10 cellular contexts compared by ENCODE assay signal in the genomic region with DNA sequence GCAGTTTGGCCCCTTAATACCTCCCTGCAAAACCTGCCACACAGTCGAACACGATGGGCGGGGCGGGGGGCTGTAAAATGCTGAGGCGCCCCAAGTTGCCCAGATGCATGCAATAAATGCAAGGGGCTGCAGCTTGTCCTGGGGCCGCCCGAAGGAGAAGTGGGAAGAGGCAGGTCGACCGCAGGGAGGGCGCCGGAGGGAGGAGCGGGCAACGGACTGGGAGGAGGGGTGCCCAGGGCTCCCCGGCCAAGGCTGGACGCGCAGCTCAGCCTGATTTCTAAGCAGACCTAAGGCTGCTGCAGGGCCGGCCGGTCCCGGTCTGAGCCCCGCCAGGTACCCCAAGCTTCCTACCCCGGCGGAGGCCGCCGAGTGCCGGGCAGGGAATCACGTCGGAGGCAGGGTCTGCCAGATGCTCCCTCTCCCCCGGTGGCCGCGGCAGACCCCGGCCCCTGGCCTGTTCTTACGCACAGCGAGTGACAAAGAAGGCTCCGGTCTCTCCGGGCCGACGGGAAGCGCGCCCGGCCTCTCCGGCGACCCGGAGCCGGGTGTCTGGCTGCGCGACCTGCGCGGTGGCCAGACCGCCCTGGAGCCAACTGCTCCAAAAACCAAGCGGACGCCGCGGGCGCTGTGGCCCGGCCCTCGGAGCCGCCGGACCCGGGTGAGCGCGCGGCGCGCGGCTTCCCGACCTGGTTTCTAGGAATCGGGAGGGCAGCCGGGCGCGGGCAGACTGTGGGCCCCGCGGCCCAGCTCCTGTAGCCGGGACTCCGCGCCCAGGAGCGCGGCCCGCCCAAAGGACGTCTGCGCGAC. TPM values are rescaled to one million over a fixed set of nuclear protein-coding genes. Genes with fewer than 3 reads are reported as not detected.
DNase-seq lines count a peak whose midpoint lies in the region; TF ChIP-seq lines count a peak whose summit lies in the region.
"Had no signal": no experiment of that assay in that cellular context is flagged by ENCODE, and none has a peak within 500 bp of the region (broad histone marks: within the 10 kb centered on the region; RNA-seq: fewer than 3 reads in every experiment).

No MANE protein-coding gene starts in this region.

- H3K4me3 Mint-ChIP-seq in activated CD4-positive, alpha-beta memory T cell treated with anti-CD3 and anti-CD28 coated beads for 36 hours: peak overlapping the region; percentile 38

- H4K20me1 ChIP-seq in hepatocyte (ENCODE audit: insufficient read depth, poor library complexity, severe bottlenecking): no peaks in the 10 kb centered on the region

- peaks cover 31% of the 10 kb centered on the region for H3K4me1 ChIP-seq in hepatocyte (ENCODE audit: insufficient read depth)

- no peak overlapping the region for H3K27ac Mint-ChIP-seq in activated CD4-positive, alpha-beta memory T cell treated with anti-CD3 and anti-CD28 coated beads for 36 hours

- no peaks in the 10 kb centered on the region for H3K36me3 Mint-ChIP-seq in activated CD4-positive, alpha-beta memory T cell treated with anti-CD3 and anti-CD28 coated beads for 36 hours

- POLR2A ChIA-PET in activated CD4-positive, alpha-beta memory T cell treated with anti-CD3 and anti-CD28 coated beads for 36 hours (lab: Charles Lee): no interaction called here

- peak overlapping the region; percentile 100 for H3K4me2 ChIP-seq in hepatocyte

- no peaks in the 10 kb centered on the region for H3K9me2 ChIP-seq in hepatocyte (replicated peaks; ENCODE audit: insufficient read depth)

- no peaks in the 10 kb centered on the region for H3K9me3 ChIP-seq in hepatocyte (ENCODE audit: low read depth)

- peak; percentile 44 for DNase-seq in NCI-H748 (lab: John Stamatoyannopoulos, UW; ENCODE audit: unreplicated experiment)
- no peak for DNase-seq in NCI-H748 treated with DMSO at 0.1 percent for 48 hours (lab: John Stamatoyannopoulos, UW)
- DNase-seq in activated CD4-positive, alpha-beta memory T cell treated with anti-CD3 and anti-CD28 coated beads for 36 hours: no peak
- no peak for DNase-seq in hepatocyte (ENCODE audit: low spot score)
- DNase-seq in AG20443 (ENCODE audit: low spot score): no peak
- no peak for DNase-seq in activated CD4-positive, CD25-positive, alpha-beta regulatory T cell treated with anti-CD3 and anti-CD28 coated beads, Interleukin-2, amount 50 U/mL, for 72 hours
- DNase-seq in COR-L47 (lab: John Stamatoyannopoulos, UW): no peak
- DNase-seq: NK-92 treated with Interleukin-12 subunit alpha and Interleukin-12 subunit beta, amount 100 ng/mL, for 24 hours had no signal

- 3% methylated on average over 79 of the region's 81 CpGs for WGBS in hepatocyte (ENCODE audit: low lambda C conversion rate, missing lambda C conversion rate)

- H3K79me2 ChIP-seq in hepatocyte: no peaks in the 10 kb centered on the region

- no peaks in the 10 kb centered on the region for H3K36me3 ChIP-seq in hepatocyte (replicated peaks; ENCODE audit: insufficient read depth, low read depth)

- H3K9me3 Mint-ChIP-seq in activated CD4-positive, alpha-beta memory T cell treated with anti-CD3 and anti-CD28 coated beads for 36 hours: no peaks in the 10 kb centered on the region

- H3K4me3 ChIP-seq in hepatocyte (no peak overlapping the region), skin epidermis (peak overlapping the region; percentile 8 to 54 (median 23))

- H3K27me3 ChIP-seq in hepatocyte: peaks cover 90% of the 10 kb centered on the region

- no peak for TF ChIP-seq CTCF in hepatocyte (IDR thresholded peaks at IDR 0.05; ENCODE audit: poor library complexity)

- H2AFZ ChIP-seq in hepatocyte: no peak overlapping the region

- peaks cover 67% of the 10 kb centered on the region for H3K27me3 Mint-ChIP-seq in activated CD4-positive, alpha-beta memory T cell treated with anti-CD3 and anti-CD28 coated beads for 36 hours

- intact Hi-C loops in activated CD4-positive, alpha-beta memory T cell treated with anti-CD3 and anti-CD28 coated beads for 36 hours (cut with micrococcal nuclease): loop anchor here (5.0 to 10.0 kb wide), 3 partner anchors 90 to 928 kb away; a partner anchor contains a TSS

- no peak overlapping the region for H3K27ac ChIP-seq in hepatocyte
- H3K27ac ChIP-seq in skin epidermis: peak overlapping the region in 7 of 21 experiments; percentile 7 to 55 (median 20)

- H3K4me1 Mint-ChIP-seq in activated CD4-positive, alpha-beta memory T cell treated with anti-CD3 and anti-CD28 coated beads for 36 hours (ENCODE audit: low read depth): peaks cover 17% of the 10 kb centered on the region

- CTCF ChIA-PET in activated CD4-positive, alpha-beta memory T cell treated with anti-CD3 and anti-CD28 coated beads for 36 hours (lab: Charles Lee): no interaction called here

RNA-seq across cellular contexts. Expression of a gene that starts 0.7 kb away (rescaled TPM):
- not detected for total RNA-seq in activated CD4-positive, alpha-beta memory T cell treated with anti-CD3 and anti-CD28 coated beads for 36 hours
- 0.40 and 0.77 TPM in 2 replicates for total RNA-seq in hepatocyte
- polyA plus RNA-seq in hepatocyte: 0.15 and 0.22 TPM in 2 replicates
- polyA plus RNA-seq: keratinocyte had no signal
